In genomic region chr17:63772801-63773271, GRCh38 we compare ENCODE assay signal across 8 cellular contexts. TPM values are rescaled to one million over a fixed set of nuclear protein-coding genes. Genes with fewer than 3 reads are reported as not detected.
DNase-seq lines count a peak whose midpoint lies in the region; ATAC-seq, FAIRE-seq and TF ChIP-seq lines count a peak whose summit lies in the region.

No MANE protein-coding gene starts in this region.

- TF ChIP-seq CTCF in brain (conservative IDR thresholded peaks at IDR 0.05) (no peak), HepG2 (CRISPR knock-in tag; IDR thresholded peaks at IDR 0.05) (no peak), tibial nerve (IDR thresholded peaks at IDR 0.05) (no peak)

- no peak for TF ChIP-seq POLR2A in HepG2 (IDR thresholded peaks at IDR 0.05; ENCODE audit: insufficient read depth in 1 of 2, low read depth in 2 of 2, low read length in 2 of 2)
- TF ChIP-seq POLR2A in tibial nerve (IDR thresholded peaks at IDR 0.05) = no peak

- H3K36me3 ChIP-seq in HepG2 (replicated peaks in 1 of 2; ENCODE audit: control insufficient read depth in 1 of 2, insufficient read depth in 2 of 2, low read length in 2 of 2) (peaks cover 4 to 24% of the 10 kb centered on the region in 2 experiments), tibial nerve (no peaks in the 10 kb centered on the region)

- H4K20me1 ChIP-seq in HepG2 (ENCODE audit: insufficient read depth, low read length) = peaks cover 39% of the 10 kb centered on the region

- peaks cover 21% of the 10 kb centered on the region for H3K27me3 Mint-ChIP-seq in brain

- no peak for TF ChIP-seq RAD21 in HepG2 (CRISPR knock-in tag; IDR thresholded peaks at IDR 0.05)

- POLR2A ChIA-PET in HepG2 (lab: Yijun Ruan, JAX) = interaction anchor here (1.0 to 5.0 kb wide), 31 partner anchors 10 to 733 kb away, joined by 3 to 77 read pairs (median 7); partner anchors contain the start of genes CEP95, DDX5, FTSJ3 and LIMD2

- peaks cover 90% of the 10 kb centered on the region for H3K79me2 ChIP-seq in HepG2 (ENCODE audit: insufficient read depth, low read length)

- peaks cover 83% of the 10 kb centered on the region for H3K4me1 Mint-ChIP-seq in brain

- peak; percentile 8 for FAIRE-seq in HepG2 (lab: Jason Lieb, UNC)

- peaks cover 0 to 5% (median 0%) of the 10 kb centered on the region in 5 experiments for H3K9me3 Mint-ChIP-seq in brain

- H3K4me3 Mint-ChIP-seq in brain = peak overlapping the region; percentile 93 to 100 (median 99)

- CTCF ChIA-PET in HepG2 (lab: Yijun Ruan, JAX; ENCODE audit: low intra/inter-chr PET ratio, low total read pairs) = no interaction called here

- no peak overlapping the region for H2AFZ ChIP-seq in HepG2 (ENCODE audit: low read length)

- H3K27ac ChIP-seq in HepG2 (ENCODE audit: extremely low read length, insufficient read depth, low read length) (peak overlapping the region; percentile 100), tibial nerve (peak overlapping the region; percentile 91 to 99 (median 94))

- in situ Hi-C loops in HepG2 (cut with HindIII; ENCODE audit: extremely low pct_ligation_motif_present, low pct_unique_long_range_greater_than_20kb) = no loop called here

- H3K9me3 ChIP-seq in HepG2 (ENCODE audit: low read length) (no peaks in the 10 kb centered on the region), tibial nerve (no peaks in the 10 kb centered on the region)

- TF ChIP-seq EP300 in HepG2 (IDR thresholded peaks at IDR 0.05; ENCODE audit: low read depth in 2 of 2, low read length in 2 of 2) (no peak), HepG2 (CRISPR knock-in tag; IDR thresholded peaks at IDR 0.05; ENCODE audit: borderline replicate concordance) (no peak), tibial nerve (IDR thresholded peaks at IDR 0.05) (no peak)

- H3K27ac Mint-ChIP-seq in brain = peak overlapping the region; percentile 99 to 100 (median 100)

- intact Hi-C loops in HepG2 (cut with micrococcal nuclease; ENCODE audit: unreplicated experiment) = loop anchor here (1.0 to 10.0 kb wide), 4 partner anchors 32 to 348 kb away; partner anchors contain the start of genes FTSJ3, PSMC5, SMARCD2 and STRADA

- H3K4me1 ChIP-seq in HepG2 (ENCODE audit: insufficient read depth, low read length) (peaks cover 45% of the 10 kb centered on the region), tibial nerve (peaks cover 0 to 63% (median 29%) of the 10 kb centered on the region in 4 donors)

- TSS peak; percentile 84 for BruUV-seq in HepG2 (replicated peaks; lab: Mats Ljungman, UMichigan)

- peaks cover 42% of the 10 kb centered on the region for H3K36me3 Mint-ChIP-seq in brain

- H3K4me2 ChIP-seq in HepG2 (ENCODE audit: low read depth, low read length) = peak overlapping the region; percentile 71

- H3K4me3 ChIP-seq in HepG2 (replicated peaks in 1 of 3; ENCODE audit: insufficient read depth in 1 of 3, low read depth in 2 of 3, low read length in 3 of 3) = peak overlapping the region; percentile 83 to 99 (median 93)
- peak overlapping the region; percentile 71 to 99 (median 92) for H3K4me3 ChIP-seq in tibial nerve

- ATAC-seq in HepG2 (no peak), HG02981 (IDR thresholded peaks at IDR 0.05; ENCODE audit: unreplicated experiment) (no peak), GM21367 (IDR thresholded peaks at IDR 0.05; ENCODE audit: unreplicated experiment) (no peak)

- under 1% methylated on average over 7 of the region's 7 CpGs for WGBS in HepG2 (ENCODE audit: low lambda C conversion rate)
- WGBS in tibial nerve, 2 donors = 5 to 6% methylated on average over 7 of the region's 7 CpGs

- H3K27me3 ChIP-seq in HepG2 (ENCODE audit: control insufficient read depth in 1 of 2, insufficient read depth in 2 of 2, low read length in 2 of 2) = peaks cover 0 to 6% of the 10 kb centered on the region in 2 experiments; a peak in 1 of 5 replicates
- no peaks in the 10 kb centered on the region for H3K27me3 ChIP-seq in tibial nerve

- H3K9ac ChIP-seq in HepG2 (ENCODE audit: insufficient read depth, low read depth, low read length) = peak overlapping the region; percentile 98

- DNase-seq in EH (ENCODE audit: low read depth) = peak; percentile 46
- peak; percentile 24 for DNase-seq in M059J (ENCODE audit: low read depth)
- peak; percentile 31 for DNase-seq in HepG2 (ENCODE audit: low spot score)
- DNase-seq in tibial nerve (ENCODE audit: low spot score in 2 of 2) = peak in 1 of 2 donors; percentile 20
- no peak for DNase-seq in T1000 (lab: John Stamatoyannopoulos, UW)

RNA-seq across cellular contexts. Expression of gene CCDC47, which starts 0.6 kb away (rescaled TPM):
- 46.2 and 64.1 TPM in 2 replicates for total RNA-seq in M059J (2014; rRNA removed; shearing (Covaris generic))
- polyA plus RNA-seq in brain (ENCODE audit: insufficient read depth, low read depth, low replicate concordance) (31.7 TPM), HepG2 (2011; rRNA removed) (54.4 and 59.3 TPM in 2 replicates)
- total RNA-seq in HepG2 (2016; rRNA removed; fragmentation: Illumina TruSeq; extraction: Trizol) (61.6 and 99.5 TPM in 2 replicates), tibial nerve (10 to 100 TPM; 43.7 to 62.0 (median 51.0) TPM)
- total RNA-seq in HepG2 (2016; cell fraction: cytosol; rRNA removed; fragmentation: Illumina TruSeq; extraction: Trizol; ENCODE audit: low read depth) = 14.7 and 18.1 TPM in 2 replicates
- 56.1 and 100 TPM in 2 replicates for total RNA-seq in HepG2 (2016; cell fraction: insoluble cytoplasmic fraction; rRNA removed; fragmentation: Illumina TruSeq; extraction: Trizol)
- 15.1 and 20.6 TPM in 2 replicates for total RNA-seq in HepG2 (2016; cell fraction: membrane; rRNA removed; fragmentation: Illumina TruSeq; extraction: Trizol)
- total RNA-seq in HepG2 (2016; cell fraction: nucleus; rRNA removed; fragmentation: Illumina TruSeq; extraction: Trizol) = 87.9 and 101 TPM in 2 replicates
- 31.9 and 50.0 TPM in 2 replicates for polyA plus RNA-seq in HepG2 (2011; cell fraction: cytosol; rRNA removed)
- 16.9 and 28.0 TPM in 2 replicates for polyA plus RNA-seq in HepG2 (2011; cell fraction: nucleus; rRNA removed)
- 84.0 and 93.9 TPM in 2 replicates for polyA plus RNA-seq in HepG2 (2012)
- 4.5 and 4.6 TPM in 2 replicates for polyA plus RNA-seq in HepG2 (2016; cell fraction: cytosol; fragmentation: Illumina TruSeq; extraction: Trizol; ENCODE audit: low read depth)
- polyA plus RNA-seq in HepG2 (2016; cell fraction: insoluble cytoplasmic fraction; fragmentation: Illumina TruSeq; extraction: Trizol; ENCODE audit: low read depth) = 48.5 and 55.2 TPM in 2 replicates
- 7.8 and 9.6 TPM in 2 replicates for polyA plus RNA-seq in HepG2 (2016; cell fraction: membrane; fragmentation: Illumina TruSeq; extraction: Trizol; ENCODE audit: low read depth)
- polyA plus RNA-seq in HepG2 (2016; cell fraction: nucleus; fragmentation: Illumina TruSeq; extraction: Trizol; ENCODE audit: insufficient read depth, low read depth) = 108 and 115 TPM in 2 replicates
- polyA minus RNA-seq in HepG2 (2011; rRNA and poly(A)+ RNA removed; ENCODE audit: low replicate concordance) = 19.5 and 38.0 TPM in 2 replicates
- 45.4 and 57.4 TPM in 2 replicates for polyA minus RNA-seq in HepG2 (2011; cell fraction: cytosol; rRNA and poly(A)+ RNA removed)
- polyA minus RNA-seq in HepG2 (2011; cell fraction: nucleus; rRNA and poly(A)+ RNA removed) = 39.5 and 51.5 TPM in 2 replicates

RNA-seq across cellular contexts. Expression of gene DDX42, which starts 1.1 kb away (rescaled TPM):
- 27.7 and 35.2 TPM in 2 replicates for total RNA-seq in M059J (2014; rRNA removed; shearing (Covaris generic))
- polyA plus RNA-seq in brain (ENCODE audit: insufficient read depth, low read depth, low replicate concordance) = 44.7 TPM
- total RNA-seq in HepG2 (2016; rRNA removed; fragmentation: Illumina TruSeq; extraction: Trizol) = 81.5 and 87.2 TPM in 2 replicates
- total RNA-seq in HepG2 (2016; cell fraction: cytosol; rRNA removed; fragmentation: Illumina TruSeq; extraction: Trizol; ENCODE audit: low read depth) = 29.4 and 40.6 TPM in 2 replicates
- total RNA-seq in HepG2 (2016; cell fraction: insoluble cytoplasmic fraction; rRNA removed; fragmentation: Illumina TruSeq; extraction: Trizol) = 78.3 and 81.1 TPM in 2 replicates
- total RNA-seq in HepG2 (2016; cell fraction: membrane; rRNA removed; fragmentation: Illumina TruSeq; extraction: Trizol) = 42.5 and 44.3 TPM in 2 replicates
- total RNA-seq in HepG2 (2016; cell fraction: nucleus; rRNA removed; fragmentation: Illumina TruSeq; extraction: Trizol) = 143 and 164 TPM in 2 replicates
- polyA plus RNA-seq in HepG2 (2011; rRNA removed) = 92.9 and 104 TPM in 2 replicates
- polyA plus RNA-seq in HepG2 (2011; cell fraction: cytosol; rRNA removed) = 28.9 and 41.0 TPM in 2 replicates
- polyA plus RNA-seq in HepG2 (2011; cell fraction: nucleus; rRNA removed) = 278 and 375 TPM in 2 replicates
- 110 and 116 TPM in 2 replicates for polyA plus RNA-seq in HepG2 (2012)
- polyA plus RNA-seq in HepG2 (2016; cell fraction: cytosol; fragmentation: Illumina TruSeq; extraction: Trizol; ENCODE audit: low read depth) = 6.4 and 8.6 TPM in 2 replicates
- 109 TPM in 2 replicates for polyA plus RNA-seq in HepG2 (2016; cell fraction: insoluble cytoplasmic fraction; fragmentation: Illumina TruSeq; extraction: Trizol; ENCODE audit: low read depth)
- 21.9 and 25.7 TPM in 2 replicates for polyA plus RNA-seq in HepG2 (2016; cell fraction: membrane; fragmentation: Illumina TruSeq; extraction: Trizol; ENCODE audit: low read depth)
- polyA plus RNA-seq in HepG2 (2016; cell fraction: nucleus; fragmentation: Illumina TruSeq; extraction: Trizol; ENCODE audit: insufficient read depth, low read depth) = 292 and 329 TPM in 2 replicates
- polyA minus RNA-seq in HepG2 (2011; rRNA and poly(A)+ RNA removed; ENCODE audit: low replicate concordance) = 22.3 and 35.8 TPM in 2 replicates
- polyA minus RNA-seq in HepG2 (2011; cell fraction: cytosol; rRNA and poly(A)+ RNA removed) = 39.0 and 47.1 TPM in 2 replicates
- 292 and 335 TPM in 2 replicates for polyA minus RNA-seq in HepG2 (2011; cell fraction: nucleus; rRNA and poly(A)+ RNA removed)
- total RNA-seq in tibial nerve = 100 to 1,000 TPM; 106 to 154 (median 123) TPM

RNA-seq across cellular contexts. Expression of gene STRADA, which starts 31.2 kb away (rescaled TPM):
- total RNA-seq in M059J (2014; rRNA removed; shearing (Covaris generic)) = 15.2 and 18.3 TPM in 2 replicates
- polyA plus RNA-seq in brain (ENCODE audit: insufficient read depth, low read depth, low replicate concordance) = 51.6 TPM
- total RNA-seq in HepG2 (2016; rRNA removed; fragmentation: Illumina TruSeq; extraction: Trizol) = 16.1 and 17.9 TPM in 2 replicates
- total RNA-seq in HepG2 (2016; cell fraction: cytosol; rRNA removed; fragmentation: Illumina TruSeq; extraction: Trizol; ENCODE audit: low read depth) = 3.7 and 4.0 TPM in 2 replicates
- 15.8 and 17.3 TPM in 2 replicates for total RNA-seq in HepG2 (2016; cell fraction: insoluble cytoplasmic fraction; rRNA removed; fragmentation: Illumina TruSeq; extraction: Trizol)
- total RNA-seq in HepG2 (2016; cell fraction: membrane; rRNA removed; fragmentation: Illumina TruSeq; extraction: Trizol) = 7.7 and 7.8 TPM in 2 replicates
- 27.8 and 29.5 TPM in 2 replicates for total RNA-seq in HepG2 (2016; cell fraction: nucleus; rRNA removed; fragmentation: Illumina TruSeq; extraction: Trizol)
- 17.3 and 17.6 TPM in 2 replicates for polyA plus RNA-seq in HepG2 (2011; rRNA removed)
- polyA plus RNA-seq in HepG2 (2011; cell fraction: cytosol; rRNA removed) = 7.0 and 7.6 TPM in 2 replicates
- 36.3 and 37.3 TPM in 2 replicates for polyA plus RNA-seq in HepG2 (2011; cell fraction: nucleus; rRNA removed)
- polyA plus RNA-seq in HepG2 (2012) = 10.9 and 13.7 TPM in 2 replicates
- 3.1 and 3.6 TPM in 2 replicates for polyA plus RNA-seq in HepG2 (2016; cell fraction: cytosol; fragmentation: Illumina TruSeq; extraction: Trizol; ENCODE audit: low read depth)
- 18.9 and 21.4 TPM in 2 replicates for polyA plus RNA-seq in HepG2 (2016; cell fraction: insoluble cytoplasmic fraction; fragmentation: Illumina TruSeq; extraction: Trizol; ENCODE audit: low read depth)
- polyA plus RNA-seq in HepG2 (2016; cell fraction: membrane; fragmentation: Illumina TruSeq; extraction: Trizol; ENCODE audit: low read depth) = 6.6 and 7.5 TPM in 2 replicates
- 51.3 and 56.2 TPM in 2 replicates for polyA plus RNA-seq in HepG2 (2016; cell fraction: nucleus; fragmentation: Illumina TruSeq; extraction: Trizol; ENCODE audit: insufficient read depth, low read depth)
- 15.1 and 16.7 TPM in 2 replicates for polyA minus RNA-seq in HepG2 (2011; rRNA and poly(A)+ RNA removed; ENCODE audit: low replicate concordance)
- polyA minus RNA-seq in HepG2 (2011; cell fraction: cytosol; rRNA and poly(A)+ RNA removed) = 4.1 and 4.2 TPM in 2 replicates
- polyA minus RNA-seq in HepG2 (2011; cell fraction: nucleus; rRNA and poly(A)+ RNA removed) = 25.2 and 27.6 TPM in 2 replicates
- total RNA-seq in tibial nerve = 10 to 100 TPM; 38.0 to 45.8 (median 43.2) TPM

RNA-seq across cellular contexts. Expression of gene PSMC5, which starts 54.4 kb away (rescaled TPM):
- 38.3 and 47.6 TPM in 2 replicates for total RNA-seq in M059J (2014; rRNA removed; shearing (Covaris generic))
- polyA plus RNA-seq in brain (ENCODE audit: insufficient read depth, low read depth, low replicate concordance) (258 TPM), HepG2 (2011; rRNA removed) (109 and 128 TPM in 2 replicates)
- total RNA-seq in HepG2 (2016; rRNA removed; fragmentation: Illumina TruSeq; extraction: Trizol) (35.3 and 81.4 TPM in 2 replicates), tibial nerve (100 to 1,000 TPM in 2 of 4 donors, 10 to 100 TPM in 2; 62.1 to 116 (median 103) TPM)
- total RNA-seq in HepG2 (2016; cell fraction: cytosol; rRNA removed; fragmentation: Illumina TruSeq; extraction: Trizol; ENCODE audit: low read depth) = 26.4 and 26.8 TPM in 2 replicates
- 36.7 and 82.1 TPM in 2 replicates for total RNA-seq in HepG2 (2016; cell fraction: insoluble cytoplasmic fraction; rRNA removed; fragmentation: Illumina TruSeq; extraction: Trizol)
- total RNA-seq in HepG2 (2016; cell fraction: membrane; rRNA removed; fragmentation: Illumina TruSeq; extraction: Trizol) = 47.6 and 57.8 TPM in 2 replicates
- 44.2 and 45.4 TPM in 2 replicates for total RNA-seq in HepG2 (2016; cell fraction: nucleus; rRNA removed; fragmentation: Illumina TruSeq; extraction: Trizol)
- 161 and 185 TPM in 2 replicates for polyA plus RNA-seq in HepG2 (2011; cell fraction: cytosol; rRNA removed)
- polyA plus RNA-seq in HepG2 (2011; cell fraction: nucleus; rRNA removed) = 101 and 112 TPM in 2 replicates
- 105 and 121 TPM in 2 replicates for polyA plus RNA-seq in HepG2 (2012)
- polyA plus RNA-seq in HepG2 (2016; cell fraction: cytosol; fragmentation: Illumina TruSeq; extraction: Trizol; ENCODE audit: low read depth) = 73.3 and 91.2 TPM in 2 replicates
- polyA plus RNA-seq in HepG2 (2016; cell fraction: insoluble cytoplasmic fraction; fragmentation: Illumina TruSeq; extraction: Trizol; ENCODE audit: low read depth) = 308 and 321 TPM in 2 replicates
- 94.9 and 101 TPM in 2 replicates for polyA plus RNA-seq in HepG2 (2016; cell fraction: membrane; fragmentation: Illumina TruSeq; extraction: Trizol; ENCODE audit: low read depth)
- polyA plus RNA-seq in HepG2 (2016; cell fraction: nucleus; fragmentation: Illumina TruSeq; extraction: Trizol; ENCODE audit: insufficient read depth, low read depth) = 157 and 164 TPM in 2 replicates
- polyA minus RNA-seq in HepG2 (2011; rRNA and poly(A)+ RNA removed; ENCODE audit: low replicate concordance) = 77.4 and 190 TPM in 2 replicates
- 66.7 and 67.7 TPM in 2 replicates for polyA minus RNA-seq in HepG2 (2011; cell fraction: cytosol; rRNA and poly(A)+ RNA removed)
- 86.9 and 103 TPM in 2 replicates for polyA minus RNA-seq in HepG2 (2011; cell fraction: nucleus; rRNA and poly(A)+ RNA removed)

RNA-seq across cellular contexts. Expression of gene FTSJ3, which starts 54.6 kb away (rescaled TPM):
- 59.4 and 98.1 TPM in 2 replicates for total RNA-seq in M059J (2014; rRNA removed; shearing (Covaris generic))
- polyA plus RNA-seq in brain (ENCODE audit: insufficient read depth, low read depth, low replicate concordance) (29.5 TPM), HepG2 (2011; rRNA removed) (26.0 and 33.3 TPM in 2 replicates)
- total RNA-seq in HepG2 (2016; rRNA removed; fragmentation: Illumina TruSeq; extraction: Trizol) (55.8 and 64.2 TPM in 2 replicates), tibial nerve (10 to 100 TPM; 32.8 to 69.3 (median 43.2) TPM)
- total RNA-seq in HepG2 (2016; cell fraction: cytosol; rRNA removed; fragmentation: Illumina TruSeq; extraction: Trizol; ENCODE audit: low read depth) = 10.7 and 13.3 TPM in 2 replicates
- total RNA-seq in HepG2 (2016; cell fraction: insoluble cytoplasmic fraction; rRNA removed; fragmentation: Illumina TruSeq; extraction: Trizol) = 51.6 and 62.8 TPM in 2 replicates
- 14.6 and 17.3 TPM in 2 replicates for total RNA-seq in HepG2 (2016; cell fraction: membrane; rRNA removed; fragmentation: Illumina TruSeq; extraction: Trizol)
- total RNA-seq in HepG2 (2016; cell fraction: nucleus; rRNA removed; fragmentation: Illumina TruSeq; extraction: Trizol) = 57.2 and 58.7 TPM in 2 replicates
- polyA plus RNA-seq in HepG2 (2011; cell fraction: cytosol; rRNA removed) = 34.7 and 35.1 TPM in 2 replicates
- 50.8 and 55.2 TPM in 2 replicates for polyA plus RNA-seq in HepG2 (2011; cell fraction: nucleus; rRNA removed)
- 29.8 and 30.3 TPM in 2 replicates for polyA plus RNA-seq in HepG2 (2012)
- 4.3 and 4.9 TPM in 2 replicates for polyA plus RNA-seq in HepG2 (2016; cell fraction: cytosol; fragmentation: Illumina TruSeq; extraction: Trizol; ENCODE audit: low read depth)
- 43.6 and 49.4 TPM in 2 replicates for polyA plus RNA-seq in HepG2 (2016; cell fraction: insoluble cytoplasmic fraction; fragmentation: Illumina TruSeq; extraction: Trizol; ENCODE audit: low read depth)
- polyA plus RNA-seq in HepG2 (2016; cell fraction: membrane; fragmentation: Illumina TruSeq; extraction: Trizol; ENCODE audit: low read depth) = 6.8 and 10.2 TPM in 2 replicates
- polyA plus RNA-seq in HepG2 (2016; cell fraction: nucleus; fragmentation: Illumina TruSeq; extraction: Trizol; ENCODE audit: insufficient read depth, low read depth) = 88.3 and 89.9 TPM in 2 replicates
- polyA minus RNA-seq in HepG2 (2011; rRNA and poly(A)+ RNA removed; ENCODE audit: low replicate concordance) = 56.8 and 112 TPM in 2 replicates
- 19.9 and 23.5 TPM in 2 replicates for polyA minus RNA-seq in HepG2 (2011; cell fraction: cytosol; rRNA and poly(A)+ RNA removed)
- 74.9 and 77.7 TPM in 2 replicates for polyA minus RNA-seq in HepG2 (2011; cell fraction: nucleus; rRNA and poly(A)+ RNA removed)
